In genomic region chr11:65584723-65585171, GRCh38 we compare ENCODE assay signal across 19 cellular contexts. TPM values are rescaled to one million over a fixed set of nuclear protein-coding genes. Genes with fewer than 3 reads are reported as not detected.
A peak's percentile ranks its signal among the peaks of the same experiment; 100 is the strongest.
DNase-seq lines count a peak whose midpoint lies in the region; ATAC-seq and TF ChIP-seq lines count a peak whose summit lies in the region.
"Had no signal": no experiment of that assay in that cellular context is flagged by ENCODE, and none has a peak within 500 bp of the region (broad histone marks: within the 10 kb centered on the region; RNA-seq: fewer than 3 reads in every experiment).

No MANE protein-coding gene starts in this region.

- H3K4me3 Mint-ChIP-seq in HFFc6 = no peak overlapping the region
- H3K4me3 Mint-ChIP-seq: CD8-positive, alpha-beta T cell; effector memory CD8-positive, alpha-beta T cell had no signal

- H3K9ac ChIP-seq in iPS-15b (ENCODE audit: low read depth, low read length) (no peak overlapping the region), skeletal muscle tissue (ENCODE audit: low read depth in 1 of 3, low read length in 3 of 3) (peak overlapping the region in 1 of 3 donors; percentile 25)

- H3K27me3 ChIP-seq in body of pancreas (no peaks in the 10 kb centered on the region), iPS-15b (ENCODE audit: control insufficient read depth, insufficient read depth, low read length) (peaks cover 54% of the 10 kb centered on the region), skeletal muscle tissue (ENCODE audit: control insufficient read depth in 3 of 3, insufficient read depth in 3 of 3, low read length in 3 of 3) (no peaks in the 10 kb centered on the region), vagina (no peaks in the 10 kb centered on the region), esophagus squamous epithelium (no peaks in the 10 kb centered on the region)
- H3K27me3 ChIP-seq: right atrium auricular region had no signal

- H3K36me3 ChIP-seq in HEK293 (ENCODE audit: control insufficient read depth in 2 of 2, insufficient read depth in 1 of 2, low read length in 2 of 2) (peaks cover 0 to 7% of the 10 kb centered on the region in 2 experiments; a peak in 1 of 3 replicates), body of pancreas (replicated peaks in 1 of 2; ENCODE audit: insufficient read depth in 1 of 2, low read depth in 2 of 2) (peaks cover 0 to 1% of the 10 kb centered on the region in 2 donors), iPS-15b (ENCODE audit: control insufficient read depth, insufficient read depth, low read length) (no peaks in the 10 kb centered on the region), skeletal muscle tissue (ENCODE audit: control insufficient read depth in 3 of 3, insufficient read depth in 3 of 3, low read length in 3 of 3) (peaks cover 56 to 64% (median 62%) of the 10 kb centered on the region in 3 donors), vagina (peaks cover 3 to 38% of the 10 kb centered on the region in 2 donors), esophagus squamous epithelium (peaks cover 24 to 78% (median 35%) of the 10 kb centered on the region in 3 donors)

- H3K27ac Mint-ChIP-seq in HFFc6 = no peak overlapping the region
- H3K27ac Mint-ChIP-seq: CD8-positive, alpha-beta T cell; effector memory CD8-positive, alpha-beta T cell had no signal

- ATAC-seq in body of pancreas = peak; percentile 13
- ATAC-seq: CD8-positive, alpha-beta T cell; effector memory CD8-positive, alpha-beta T cell; left colon; PC-3; stimulated activated naive CD8-positive, alpha-beta T cell treated with anti-CD3 and anti-CD28 coated beads, Interleukin-15, Interleukin-2, amounts not matched to agents 100 U/mL and 50 U/mL, for 24 hours had no signal

- H3K36me3 Mint-ChIP-seq in HFFc6 (ENCODE audit: low read depth) = peaks cover 15% of the 10 kb centered on the region

- WGBS in body of pancreas, 2 donors = 35 to 37% methylated on average over 9 to 45 of the region's 46 CpGs
- 60 to 61% methylated on average over 3 to 13 of the region's 46 CpGs for WGBS in esophagus squamous epithelium, 2 donors

- POLR2A ChIA-PET in HEK293 (lab: Yijun Ruan, JAX) = interaction anchor here (1.3 kb wide), 1 partner anchor 30 kb away, joined by 3 read pairs; no protein-coding TSS in a partner anchor

- no peak overlapping the region for H3K27ac ChIP-seq in HEK293 (ENCODE audit: extremely low read depth, low read depth, low read length)
- H3K27ac ChIP-seq in body of pancreas = no peak overlapping the region
- peak overlapping the region; percentile 7 for H3K27ac ChIP-seq in skeletal muscle tissue (ENCODE audit: low read depth, low read length)
- no peak overlapping the region for H3K27ac ChIP-seq in vagina
- peak overlapping the region in 2 of 4 donors; percentile 33 to 40 for H3K27ac ChIP-seq in esophagus squamous epithelium
- H3K27ac ChIP-seq: right atrium auricular region had no signal

- no peaks in the 10 kb centered on the region for H3K4me1 ChIP-seq in HEK293 (ENCODE audit: control insufficient read depth, insufficient read depth, low read length)
- no peaks in the 10 kb centered on the region for H3K4me1 ChIP-seq in body of pancreas
- peaks cover 7% of the 10 kb centered on the region for H3K4me1 ChIP-seq in iPS-15b (ENCODE audit: control insufficient read depth, insufficient read depth, low read length)
- H3K4me1 ChIP-seq in skeletal muscle tissue (ENCODE audit: control insufficient read depth in 3 of 3, insufficient read depth in 3 of 3, low read length in 3 of 3) = peaks cover 43 to 96% (median 81%) of the 10 kb centered on the region in 3 donors
- H3K4me1 ChIP-seq in vagina = peaks cover 11% of the 10 kb centered on the region
- peaks cover 32 to 69% (median 33%) of the 10 kb centered on the region in 3 donors for H3K4me1 ChIP-seq in esophagus squamous epithelium

- peaks cover 29% of the 10 kb centered on the region for H3K4me1 Mint-ChIP-seq in HFFc6 (ENCODE audit: low read depth)

- DNase-seq in body of pancreas (peak in 3 of 4 donors; percentile 42 to 48 (median 47)), vagina (ENCODE audit: extremely low spot score in 2 of 2) (no peak), esophagus squamous epithelium (lab: John Stamatoyannopoulos, UW) (no peak), NOMO-1 treated with dmso at 0.1 percent for 144 hours (lab: John Stamatoyannopoulos, UW; ENCODE audit: unreplicated experiment) (no peak), HFFc6 (no peak)
- DNase-seq: activated CD4-positive, CD25-positive, alpha-beta regulatory T cell treated with anti-CD3 and anti-CD28 coated beads, Interleukin-2, amount 50 U/mL, for 72 hours; CD8-positive, alpha-beta T cell; DMS79; effector memory CD8-positive, alpha-beta T cell; left colon; NCI-H2081 treated with DMSO at 0.1 percent for 48 hours; NCI-H524; PC-3; stimulated activated naive CD8-positive, alpha-beta T cell treated with anti-CD3 and anti-CD28 coated beads, Interleukin-15, Interleukin-2, amounts not matched to agents 100 U/mL and 50 U/mL, for 24 hours had no signal

- TF ChIP-seq CTCF in HEK293 (tag by site-specific recombination; IDR thresholded peaks at IDR 0.05) (no peak), body of pancreas (IDR thresholded peaks at IDR 0.05) (no peak), vagina (IDR thresholded peaks at IDR 0.05) (no peak), esophagus squamous epithelium (IDR thresholded peaks at IDR 0.05) (no peak), HFFc6 (IDR thresholded peaks at IDR 0.05) (no peak)

- H3K4me3 ChIP-seq in HEK293 (ENCODE audit: low read depth, low read length) (no peak overlapping the region), body of pancreas (no peak overlapping the region), iPS-15b (ENCODE audit: low read depth, low read length) (peak overlapping the region; percentile 54), skeletal muscle tissue (ENCODE audit: low read length in 3 of 3) (no peak overlapping the region), vagina (no peak overlapping the region), esophagus squamous epithelium (no peak overlapping the region)
- H3K4me3 ChIP-seq: right atrium auricular region had no signal

- no peak for TF ChIP-seq POLR2A in body of pancreas (IDR thresholded peaks at IDR 0.05)
- no peak for TF ChIP-seq POLR2A in vagina (IDR thresholded peaks at IDR 0.05)
- no peak for TF ChIP-seq POLR2A in esophagus squamous epithelium (IDR thresholded peaks at IDR 0.05)

- CTCF ChIA-PET in HEK293 (lab: Yijun Ruan, JAX) = interaction anchor here (1.4 to 1.7 kb wide), 2 partner anchors 10 to 14 kb away, joined by 3 to 6 read pairs; no protein-coding TSS in a partner anchor

- H3K9me3 ChIP-seq in HEK293 (ENCODE audit: control insufficient read depth, insufficient read depth, low read depth, low read length) (no peaks in the 10 kb centered on the region), body of pancreas (no peaks in the 10 kb centered on the region), iPS-15b (ENCODE audit: control insufficient read depth, insufficient read depth, low read length) (no peaks in the 10 kb centered on the region), skeletal muscle tissue (ENCODE audit: control insufficient read depth in 3 of 3, low read length in 3 of 3) (no peaks in the 10 kb centered on the region), vagina (no peaks in the 10 kb centered on the region), esophagus squamous epithelium (no peaks in the 10 kb centered on the region)
- H3K9me3 ChIP-seq: right atrium auricular region had no signal

- H3K9me3 Mint-ChIP-seq in HFFc6 = no peaks in the 10 kb centered on the region
- H3K9me3 Mint-ChIP-seq: CD8-positive, alpha-beta T cell; effector memory CD8-positive, alpha-beta T cell had no signal

- no peaks in the 10 kb centered on the region; the same call in 1 of the 2 replicates for H3K27me3 Mint-ChIP-seq in HFFc6 (ENCODE audit: insufficient read depth)
- H3K27me3 Mint-ChIP-seq: effector memory CD8-positive, alpha-beta T cell had no signal

- intact Hi-C loops in body of pancreas (cut with DNase I) (no loop called here), vagina (cut with DNase I) (no loop called here), esophagus squamous epithelium (cut with DNase I) (no loop called here)

TF ChIP-seq in HEK293, 187 proteins besides CTCF, POLR2A, EP300 and RAD21:
- TF ChIP-seq ZNF202 (tag by site-specific recombination; IDR thresholded peaks at IDR 0.05; ENCODE audit: borderline replicate concordance) = no peak
- TF ChIP-seq KLF1 (tag by site-specific recombination; IDR thresholded peaks at IDR 0.05) = peak; percentile 27; the same call in 1 of the 2 replicates

RNA-seq across cellular contexts. Expression of gene EHBP1L1, which starts 8.9 kb away (rescaled TPM):
- total RNA-seq in body of pancreas = 10 to 100 TPM; 35.0 to 76.1 TPM
- 157 TPM for total RNA-seq in skeletal muscle tissue
- total RNA-seq in vagina = 123 TPM
- total RNA-seq in esophagus squamous epithelium = 100 to 1,000 TPM in 1 of 4 donors, 10 to 100 TPM in 3; 46.5 to 101 (median 87.4) TPM
- total RNA-seq in HFFc6 (2021; fragmentation: NEBNext Ultra II Directional; extraction: Animal tissue kit (Norgen Biotek cat#: 25700)) = 10 to 100 TPM; 47.5 to 69.3 (median 61.3) TPM

RNA-seq across cellular contexts. Expression of gene KCNK7, which starts 10.9 kb away (rescaled TPM):
- 1 to 10 TPM in 1 of 2 donors, under 1 TPM in 1; 0.66 to 1.0 TPM for total RNA-seq in body of pancreas
- not detected for total RNA-seq in skeletal muscle tissue
- 12.0 TPM for total RNA-seq in vagina
- total RNA-seq in esophagus squamous epithelium = 10 to 100 TPM in 3 of 4 donors, 1 to 10 TPM in 1; 5.5 to 22.5 (median 15.2) TPM
- total RNA-seq in HFFc6 (2021; fragmentation: NEBNext Ultra II Directional; extraction: Animal tissue kit (Norgen Biotek cat#: 25700)) = under 1 TPM in 3 of 6 experiments, not detected in 3; 0.16 to 0.31 (median 0.30) TPM
- total RNA-seq: SK-MEL-5 had no signal

RNA-seq across cellular contexts. Expression of gene FAM89B, which starts 12.4 kb away (rescaled TPM):
- total RNA-seq in body of pancreas = 100 to 1,000 TPM in 1 of 2 donors, 10 to 100 TPM in 1; 44.8 to 116 TPM
- total RNA-seq in skeletal muscle tissue = 14.6 TPM
- 62.4 TPM for total RNA-seq in vagina
- 10 to 100 TPM; 12.0 to 44.1 (median 23.9) TPM for total RNA-seq in esophagus squamous epithelium
- 10 to 100 TPM; 40.9 to 52.8 (median 43.7) TPM for total RNA-seq in HFFc6 (2021; fragmentation: NEBNext Ultra II Directional; extraction: Animal tissue kit (Norgen Biotek cat#: 25700))

RNA-seq across cellular contexts. Expression of gene ZNRD2, which starts 14.5 kb away (rescaled TPM):
- total RNA-seq in body of pancreas (10 to 100 TPM; 39.2 to 66.9 TPM), skeletal muscle tissue (23.0 TPM), vagina (68.5 TPM), esophagus squamous epithelium (10 to 100 TPM; 33.2 to 48.0 (median 40.0) TPM)
- total RNA-seq in HFFc6 (2021; fragmentation: NEBNext Ultra II Directional; extraction: Animal tissue kit (Norgen Biotek cat#: 25700)) = 10 to 100 TPM; 57.7 to 72.0 (median 64.3) TPM

RNA-seq across cellular contexts. Expression of gene LTBP3, which starts 26.6 kb away (rescaled TPM):
- total RNA-seq in body of pancreas = 100 to 1,000 TPM; 131 to 330 TPM
- total RNA-seq in skeletal muscle tissue = 32.9 TPM
- total RNA-seq in vagina = 246 TPM
- 10 to 100 TPM; 28.1 to 87.5 (median 54.0) TPM for total RNA-seq in esophagus squamous epithelium
- 10 to 100 TPM; 64.0 to 78.1 (median 66.0) TPM for total RNA-seq in HFFc6 (2021; fragmentation: NEBNext Ultra II Directional; extraction: Animal tissue kit (Norgen Biotek cat#: 25700))

Comparison
In these comparisons a context has a peak if more than half of its experiments do, and no peak if none do; other contexts are left out.
1. DNase-seq: peak in body of pancreas (3 of 4); none in vagina (0 of 2), esophagus squamous epithelium (single experiment), NOMO-1 treated with dmso at 0.1 percent for 144 hours (single experiment) and HFFc6 (single experiment).